8 cellular contexts compared by ENCODE assay signal in the genomic region with DNA sequence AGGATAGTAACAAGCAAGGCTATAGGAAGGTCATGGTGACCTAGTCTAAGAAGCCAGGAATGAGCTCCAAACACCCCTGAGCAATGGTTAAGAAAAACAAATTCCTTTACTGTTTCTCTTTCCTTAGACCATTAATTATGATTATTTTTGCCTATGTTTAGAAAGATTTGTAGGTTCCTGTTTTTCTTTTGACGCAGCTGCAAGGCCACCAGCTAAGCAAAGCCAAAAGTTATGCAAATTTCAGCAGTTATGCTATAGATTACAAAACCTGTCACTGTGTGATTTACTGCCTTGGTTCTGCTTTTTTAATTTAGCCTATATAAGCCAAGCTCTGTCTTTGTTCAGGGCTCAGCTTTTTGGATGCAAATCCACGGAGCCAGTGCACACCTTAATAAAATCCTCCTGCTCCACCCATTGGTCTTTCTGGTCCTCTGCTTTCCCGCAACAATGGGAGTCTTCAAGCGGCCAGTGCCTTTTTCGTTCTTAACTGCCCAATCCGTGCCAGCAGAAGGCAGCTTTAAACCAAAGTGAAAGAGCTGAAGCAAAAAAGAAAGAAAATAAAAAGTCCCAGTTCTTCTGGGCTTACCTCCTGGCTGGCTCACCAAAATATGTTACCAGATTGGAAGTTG. TPM values are rescaled to one million over a fixed set of nuclear protein-coding genes. Genes with fewer than 3 reads are reported as not detected.
DNase-seq lines count a peak whose midpoint lies in the region; ATAC-seq, FAIRE-seq and TF ChIP-seq lines count a peak whose summit lies in the region.

No MANE protein-coding gene starts in this region.

- no peaks in the 10 kb centered on the region for H3K27me3 Mint-ChIP-seq in activated T-helper 17 cell treated with anti-CD3 and anti-CD28 coated beads, Interleukin-2, amount 50 U/mL, for 72 hours

- H3K36me3 ChIP-seq in KMS-11 (ENCODE audit: insufficient read depth) = no peaks in the 10 kb centered on the region

- peak; percentile 63 for FAIRE-seq in GM12891 (lab: Jason Lieb, UNC)
- FAIRE-seq in urothelium cell line (lab: Jason Lieb, UNC) = no peak

- H3K27me3 ChIP-seq in KMS-11 (ENCODE audit: insufficient read depth, low read depth) = no peaks in the 10 kb centered on the region

- peaks cover 32% of the 10 kb centered on the region for H3K79me2 ChIP-seq in KMS-11 (ENCODE audit: insufficient read depth, low read depth)

- H3K27ac ChIP-seq in KMS-11 = peak overlapping the region; percentile 90

- no peaks in the 10 kb centered on the region for H3K9me3 Mint-ChIP-seq in activated T-helper 17 cell treated with anti-CD3 and anti-CD28 coated beads, Interleukin-2, amount 50 U/mL, for 72 hours

- peak overlapping the region; percentile 98 for H3K4me3 Mint-ChIP-seq in activated T-helper 17 cell treated with anti-CD3 and anti-CD28 coated beads, Interleukin-2, amount 50 U/mL, for 72 hours

- peaks cover 44% of the 10 kb centered on the region for H3K4me1 ChIP-seq in KMS-11 (ENCODE audit: low read depth, poor library complexity, severe bottlenecking)

- H3K4me3 ChIP-seq in KMS-11 (IDR thresholded peaks at IDR 0.05; ENCODE audit: insufficient read depth, low read depth, low read length) = peak overlapping the region; percentile 81

- peak overlapping the region; percentile 61 for H2AFZ ChIP-seq in KMS-11 (ENCODE audit: low read depth)

- peak overlapping the region; percentile 86; the same call in 1 of the 2 replicates for H3K9ac ChIP-seq in KMS-11

- peaks cover 12% of the 10 kb centered on the region for H3K36me3 Mint-ChIP-seq in activated T-helper 17 cell treated with anti-CD3 and anti-CD28 coated beads, Interleukin-2, amount 50 U/mL, for 72 hours (ENCODE audit: low read depth)

- ATAC-seq in GM21576 (IDR thresholded peaks at IDR 0.05; ENCODE audit: unreplicated experiment) = peak; percentile 37
- no peak for ATAC-seq in activated T-helper 17 cell treated with anti-CD3 and anti-CD28 coated beads, Interleukin-2, amount 50 U/mL, for 72 hours (replicated peaks)
- ATAC-seq in HG03108 (IDR thresholded peaks at IDR 0.05; ENCODE audit: unreplicated experiment) = no peak

- peaks cover 24% of the 10 kb centered on the region for H3K4me1 Mint-ChIP-seq in activated T-helper 17 cell treated with anti-CD3 and anti-CD28 coated beads, Interleukin-2, amount 50 U/mL, for 72 hours

- no peak for TF ChIP-seq CTCF in KMS-11 (conservative IDR thresholded peaks at IDR 0.05; ENCODE audit: low read depth, low read length)

- H4K20me1 ChIP-seq in KMS-11 (ENCODE audit: insufficient read depth) = no peaks in the 10 kb centered on the region

- no peak for DNase-seq in GM12891 (ENCODE audit: insufficient read length, low spot score)
- DNase-seq in lung microvascular endothelial cell (ENCODE audit: low read depth in 2 of 2) = peak; percentile 16 to 30
- no peak for DNase-seq in urothelium cell line (ENCODE audit: low spot score)
- no peak for DNase-seq in SK-N-DZ (ENCODE audit: low spot score)

- H3K4me2 ChIP-seq in KMS-11 = peak overlapping the region; percentile 79

- H3K27ac Mint-ChIP-seq in activated T-helper 17 cell treated with anti-CD3 and anti-CD28 coated beads, Interleukin-2, amount 50 U/mL, for 72 hours = peak overlapping the region; percentile 92

- no peak for TF ChIP-seq POLR2A in GM12891 (IDR thresholded peaks at IDR 0.05; ENCODE audit: low read depth, low read length)

TF ChIP-seq in GM12891, 5 proteins besides CTCF, POLR2A, EP300 and RAD21:
- TF ChIP-seq PAX5 (IDR thresholded peaks at IDR 0.05; ENCODE audit: insufficient read depth, low read length, severe bottlenecking) (no peak), POU2F2 (IDR thresholded peaks at IDR 0.05; ENCODE audit: low read depth, low read length) (peak; percentile 70; the same call in 1 of the 2 replicates), SPI1 (IDR thresholded peaks at IDR 0.05; ENCODE audit: low read depth, low read length) (no peak)

RNA-seq across cellular contexts. Expression of a gene that starts 1.4 kb away (rescaled TPM):
- polyA plus RNA-seq in GM12891 (2012; ENCODE audit: low read depth, missing spikeins) = 3.5 TPM
- total RNA-seq in activated T-helper 17 cell treated with anti-CD3 and anti-CD28 coated beads, Interleukin-2, amount 50 U/mL, for 72 hours = 10 to 100 TPM; 15.7 to 16.2 TPM
- 4.1 and 6.5 TPM in 2 replicates for total RNA-seq in lung microvascular endothelial cell
- polyA plus RNA-seq in SK-N-DZ (2014; cell fraction: cytosol; rRNA removed) = 7.0 and 10.9 TPM in 2 replicates
- polyA plus RNA-seq in SK-N-DZ (2014; cell fraction: nucleus; rRNA removed) = 9.7 and 16.1 TPM in 2 replicates

Comparison
In these comparisons a context has a peak if more than half of its experiments do, and no peak if none do; other contexts are left out.
1. DNase-seq: peak in lung microvascular endothelial cell (2 of 2); none in GM12891 (single experiment), urothelium cell line (single experiment) and SK-N-DZ (single experiment).